In genomic region chr9:121498150-121498486, GRCh38 we compare ENCODE assay signal across 1 cellular context.
TF ChIP-seq lines count a peak whose summit lies in the region.

No MANE protein-coding gene starts in this region.

TF ChIP-seq in endothelial cell of umbilical vein, 7 proteins besides CTCF, POLR2A, EP300 and RAD21 (continued from another document):
- no peak for TF ChIP-seq MAX (IDR thresholded peaks at IDR 0.05; ENCODE audit: insufficient read depth, insufficient read length)
